In the genomic region with DNA sequence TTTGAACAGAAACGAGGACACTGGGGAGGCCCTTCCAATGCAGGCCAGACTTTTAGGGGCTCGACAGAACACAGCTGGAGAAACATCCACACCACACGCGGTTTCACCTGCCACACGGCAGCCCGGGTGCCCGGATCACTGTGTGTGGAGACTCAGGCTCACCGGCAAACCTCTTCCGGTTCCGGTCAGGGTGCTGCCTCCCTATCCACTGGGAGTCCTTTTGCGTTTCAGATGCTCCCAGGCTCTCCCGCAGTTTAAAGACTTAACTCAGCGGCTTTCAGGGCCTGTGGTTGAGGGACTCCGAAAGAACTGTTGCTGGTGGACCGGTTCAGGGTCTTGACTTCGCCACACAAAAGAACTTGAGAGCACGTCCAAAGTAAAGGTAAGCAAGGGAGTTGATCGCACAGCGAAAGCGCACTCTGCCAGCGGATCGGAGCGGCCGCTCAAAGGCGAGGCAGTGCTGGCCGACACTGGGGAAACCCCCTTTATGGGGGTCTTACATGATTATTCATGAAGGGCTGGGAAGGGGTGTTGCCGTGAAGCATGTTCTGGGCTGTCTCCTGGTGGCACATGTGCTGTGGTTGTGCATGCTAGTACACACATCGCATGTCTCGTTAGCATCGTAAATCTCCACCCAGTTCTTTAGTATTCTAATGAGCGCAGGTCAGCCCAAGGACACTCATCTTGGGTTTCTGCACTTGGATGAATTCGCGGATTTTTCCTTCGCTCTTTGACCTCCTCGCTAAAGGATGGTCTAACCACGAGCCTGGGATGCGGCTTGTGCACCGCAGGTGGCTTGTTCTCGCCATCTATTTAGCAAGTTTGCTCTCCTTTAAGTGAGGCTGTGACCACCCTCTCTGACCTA, we compare ENCODE assay signal across 8 cellular contexts.
DNase-seq lines count a peak whose midpoint lies in the region; ATAC-seq and TF ChIP-seq lines count a peak whose summit lies in the region.

No MANE protein-coding gene starts in this region.

- H3K79me2 ChIP-seq in mammary epithelial cell (ENCODE audit: insufficient read depth, low read length): no peaks in the 10 kb centered on the region

- H3K27me3 Mint-ChIP-seq in naive B cell: peaks cover 0 to 8% (median 3%) of the 10 kb centered on the region in 3 donors
- H3K27me3 Mint-ChIP-seq in type B pancreatic cell: no peaks in the 10 kb centered on the region

- no peaks in the 10 kb centered on the region for H4K20me1 ChIP-seq in mammary epithelial cell (ENCODE audit: insufficient read depth, low read length)

- dilution Hi-C loops in mammary epithelial cell (cut with HindIII; ENCODE audit: low sequenced_read_pairs): loop anchor here (5.0 kb wide), 1 partner anchor 54 kb away; no protein-coding TSS in a partner anchor

- peak; percentile 78 for ATAC-seq in GM19463 (IDR thresholded peaks at IDR 0.05; ENCODE audit: unreplicated experiment)
- ATAC-seq in naive B cell (ENCODE audit: low read depth in 2 of 2): peak in 1 of 2 donors; percentile 49

- WGBS in mammary epithelial cell (ENCODE audit: low coverage, missing lambda C conversion rate): 92% methylated on average over 31 of the region's 39 CpGs

- peak; percentile 12 to 59 for DNase-seq in SW 1271 (lab: John Stamatoyannopoulos, UW)
- no peak for DNase-seq in mammary epithelial cell
- DNase-seq in naive B cell: peak; percentile 20
- no peak for DNase-seq in type B pancreatic cell (ENCODE audit: extremely low spot score, unreplicated experiment)
- no peak for DNase-seq in NCI-H2196 (lab: John Stamatoyannopoulos, UW; ENCODE audit: unreplicated experiment)
- DNase-seq in MG63: no peak
- no peak for DNase-seq in EL

- no peak overlapping the region for H3K4me2 ChIP-seq in mammary epithelial cell (ENCODE audit: insufficient read depth, low read depth, low read length)

- H3K9me3 Mint-ChIP-seq in naive B cell (peaks cover 0 to 4% (median 0%) of the 10 kb centered on the region in 7 donors), type B pancreatic cell (no peaks in the 10 kb centered on the region)

- no peaks in the 10 kb centered on the region for H3K4me1 ChIP-seq in mammary epithelial cell (ENCODE audit: insufficient read depth, low read length)

- intact Hi-C loops in mammary epithelial cell (cut with micrococcal nuclease): loop anchor here (5.0 kb wide), 2 partner anchors 229 to 984 kb away; no protein-coding TSS in a partner anchor

- H3K27me3 ChIP-seq in mammary epithelial cell (ENCODE audit: insufficient read depth, low read length) (no peaks in the 10 kb centered on the region), MG63 (no peaks in the 10 kb centered on the region; the same call in 1 of the 2 replicates)

- H3K4me1 Mint-ChIP-seq in naive B cell: no peaks in the 10 kb centered on the region
- H3K4me1 Mint-ChIP-seq in type B pancreatic cell (ENCODE audit: unreplicated experiment): peaks cover 24% of the 10 kb centered on the region

- in situ Hi-C loops in mammary epithelial cell (cut with MboI; ENCODE audit: low sequenced_read_pairs in 2 of 2): no loop called here

- H3K27ac ChIP-seq in mammary epithelial cell (ENCODE audit: insufficient read depth, low read depth, low read length): no peak overlapping the region

- CTCF ChIA-PET in mammary epithelial cell (lab: Charles Lee; ENCODE audit: low non-redundant PET): interaction anchor here (0.6 to 0.9 kb wide), 5 partner anchors 33 to 494 kb away, joined by 3 to 5 read pairs (median 4); no protein-coding TSS in a partner anchor

- no peak overlapping the region for H2AFZ ChIP-seq in mammary epithelial cell (ENCODE audit: low read depth, low read length)

- H3K4me3 Mint-ChIP-seq in naive B cell: peak overlapping the region; percentile 29 to 92 (median 77)
- no peak overlapping the region for H3K4me3 Mint-ChIP-seq in type B pancreatic cell

- H3K27ac Mint-ChIP-seq in naive B cell (peak overlapping the region in 2 of 6 donors; percentile 84 to 87), type B pancreatic cell (peak overlapping the region; percentile 46)

- TSS peak; percentile 31 for BruUV-seq in mammary epithelial cell (replicated peaks; lab: Mats Ljungman, UMichigan)

- no peak overlapping the region for H3K9ac ChIP-seq in mammary epithelial cell (ENCODE audit: insufficient read depth, low read length)

- no peak for TF ChIP-seq CTCF in mammary epithelial cell (conservative IDR thresholded peaks at IDR 0.05 in 1 of 2, IDR thresholded peaks at IDR 0.05 in 1 of 2; ENCODE audit: extremely low read depth in 1 of 2, insufficient read depth in 1 of 2, low read depth in 1 of 2, low read length in 2 of 2)
- no peak for TF ChIP-seq CTCF in type B pancreatic cell (conservative IDR thresholded peaks at IDR 0.05)

- H3K36me3 Mint-ChIP-seq in naive B cell: no peaks in the 10 kb centered on the region
- no peaks in the 10 kb centered on the region for H3K36me3 Mint-ChIP-seq in type B pancreatic cell

- H3K9me3 ChIP-seq in mammary epithelial cell (replicated peaks; ENCODE audit: insufficient read depth, low read length) (no peaks in the 10 kb centered on the region), MG63 (no peaks in the 10 kb centered on the region)

- H3K36me3 ChIP-seq in mammary epithelial cell (ENCODE audit: insufficient read depth, low read length): no peaks in the 10 kb centered on the region
- H3K36me3 ChIP-seq in MG63: no peaks in the 10 kb centered on the region

- H3K4me3 ChIP-seq in mammary epithelial cell (replicated peaks in 1 of 3; ENCODE audit: insufficient read depth in 1 of 3, low read depth in 2 of 3, low read length in 3 of 3) (no peak overlapping the region), MG63 (no peak overlapping the region)

Comparison
In these comparisons a context has a peak if more than half of its experiments do, and no peak if none do; other contexts are left out.
1. DNase-seq: peak in SW 1271 (2 of 2) and naive B cell (single experiment); none in mammary epithelial cell (single experiment), type B pancreatic cell (single experiment), NCI-H2196 (single experiment), MG63 (single experiment) and EL (single experiment).